ENCODE assay signal across 8 cellular contexts in the genomic region with DNA sequence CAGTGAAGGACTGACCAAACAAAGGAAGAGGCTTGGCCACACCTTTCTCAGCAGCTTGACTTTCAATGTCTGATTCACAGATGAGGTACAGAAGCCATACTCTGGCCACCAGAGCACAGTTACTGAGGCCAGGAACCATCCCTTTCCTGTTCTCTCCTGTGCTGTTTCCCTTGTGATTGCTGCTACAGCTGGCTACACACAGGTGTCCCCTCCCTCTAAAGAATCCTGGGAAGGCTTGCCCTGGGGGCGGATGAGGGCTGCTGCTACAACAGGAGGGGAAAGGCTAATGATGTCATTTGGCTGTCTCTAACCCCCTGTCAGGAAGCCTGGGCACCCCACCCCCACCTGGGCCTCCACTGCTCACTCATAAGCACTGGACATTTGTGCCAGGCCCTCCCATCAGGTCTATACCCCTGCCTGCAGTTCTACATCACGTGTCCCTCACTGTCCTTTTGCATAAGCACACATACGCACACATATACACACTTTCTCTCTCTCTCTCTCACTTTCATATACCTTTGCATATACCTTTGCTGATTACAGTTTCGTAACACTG. TPM values are rescaled to one million over a fixed set of nuclear protein-coding genes. Genes with fewer than 3 reads are reported as not detected.
DNase-seq lines count a peak whose midpoint lies in the region; ATAC-seq and TF ChIP-seq lines count a peak whose summit lies in the region.

No MANE protein-coding gene starts in this region.

- peak; percentile 73 for ATAC-seq in HG03280 (IDR thresholded peaks at IDR 0.05; ENCODE audit: unreplicated experiment)

- H3K4me3 ChIP-seq in cardiac fibroblast (replicated peaks in 1 of 2; ENCODE audit: low read depth in 2 of 2, low read length in 2 of 2) = no peak overlapping the region

- peak overlapping the region; percentile 13 for H3K27ac Mint-ChIP-seq in activated CD4-positive, alpha-beta T cell treated with anti-CD3 and anti-CD28 coated beads, Interleukin-2, amount 10 ng/mL, durations not matched to agents 24 days and 14 days

- no peaks in the 10 kb centered on the region for H3K27me3 Mint-ChIP-seq in activated CD4-positive, alpha-beta T cell treated with anti-CD3 and anti-CD28 coated beads, Interleukin-2, amount 10 ng/mL, durations not matched to agents 24 days and 14 days

- DNase-seq in activated CD4-positive, alpha-beta T cell treated with anti-CD3 and anti-CD28 coated beads, Interleukin-2, amount 10 ng/mL, durations not matched to agents 24 days and 14 days = no peak
- no peak for DNase-seq in activated CD4-positive, alpha-beta T cell treated with anti-CD3 and anti-CD28 coated beads, Interleukin-2, amount 50 U/mL, for 1 hour
- DNase-seq in cardiac fibroblast (ENCODE audit: low read depth in 2 of 2) (peak; percentile 28 to 42), renal cortical epithelial cell (ENCODE audit: low read depth) (peak; percentile 23), ACHN (no peak), GOT3 (lab: John Stamatoyannopoulos, UW) (no peak), cerebellar nuclear complex (lab: John Stamatoyannopoulos, UW) (no peak)

- H3K4me3 Mint-ChIP-seq in activated CD4-positive, alpha-beta T cell treated with anti-CD3 and anti-CD28 coated beads, Interleukin-2, amount 10 ng/mL, durations not matched to agents 24 days and 14 days = peak overlapping the region; percentile 4

- H3K36me3 Mint-ChIP-seq in activated CD4-positive, alpha-beta T cell treated with anti-CD3 and anti-CD28 coated beads, Interleukin-2, amount 10 ng/mL, durations not matched to agents 24 days and 14 days (ENCODE audit: low read depth) = peaks cover 51% of the 10 kb centered on the region

- intact Hi-C loops in activated CD4-positive, alpha-beta T cell treated with anti-CD3 and anti-CD28 coated beads, Interleukin-2, amount 10 ng/mL, durations not matched to agents 24 days and 14 days (cut with micrococcal nuclease) = loop anchor here (5.0 kb wide), 1 partner anchor 88 kb away; no protein-coding TSS in a partner anchor

- no peaks in the 10 kb centered on the region for H3K9me3 Mint-ChIP-seq in activated CD4-positive, alpha-beta T cell treated with anti-CD3 and anti-CD28 coated beads, Interleukin-2, amount 10 ng/mL, durations not matched to agents 24 days and 14 days

- peaks cover 71% of the 10 kb centered on the region for H3K4me1 Mint-ChIP-seq in activated CD4-positive, alpha-beta T cell treated with anti-CD3 and anti-CD28 coated beads, Interleukin-2, amount 10 ng/mL, durations not matched to agents 24 days and 14 days

- in situ Hi-C loops in ACHN (cut with HindIII; ENCODE audit: low pct_ligation_motif_present, low pct_unique_long_range_greater_than_20kb, low sequenced_read_pairs) = no loop called here

- TF ChIP-seq CTCF in cardiac fibroblast (IDR thresholded peaks at IDR 0.05; ENCODE audit: low read depth, low read length) = no peak

RNA-seq across cellular contexts. Expression of a gene that starts 41.3 kb away (rescaled TPM):
- total RNA-seq in activated CD4-positive, alpha-beta T cell treated with anti-CD3 and anti-CD28 coated beads, Interleukin-2, amount 10 ng/mL, durations not matched to agents 24 days and 14 days = 12.3 and 12.7 TPM in 2 replicates
- 11.6 and 17.3 TPM in 2 replicates for total RNA-seq in renal cortical epithelial cell

RNA-seq across cellular contexts. Expression of a gene that starts 42.5 kb away (rescaled TPM):
- 39.1 and 39.8 TPM in 2 replicates for total RNA-seq in activated CD4-positive, alpha-beta T cell treated with anti-CD3 and anti-CD28 coated beads, Interleukin-2, amount 10 ng/mL, durations not matched to agents 24 days and 14 days
- total RNA-seq in renal cortical epithelial cell = 25.7 and 34.2 TPM in 2 replicates

RNA-seq across cellular contexts. Expression of a gene that starts 59.2 kb away (rescaled TPM):
- total RNA-seq in activated CD4-positive, alpha-beta T cell treated with anti-CD3 and anti-CD28 coated beads, Interleukin-2, amount 10 ng/mL, durations not matched to agents 24 days and 14 days = 0.16 and 0.33 TPM in 2 replicates
- 0.30 and 0.35 TPM in 2 replicates for total RNA-seq in renal cortical epithelial cell

Comparison
In these comparisons a context has a peak if more than half of its experiments do, and no peak if none do; other contexts are left out.
1. DNase-seq: peak in cardiac fibroblast (2 of 2) and renal cortical epithelial cell (single experiment); none in activated CD4-positive, alpha-beta T cell treated with anti-CD3 and anti-CD28 coated beads, Interleukin-2, amount 10 ng/mL, durations not matched to agents 24 days and 14 days (single experiment), activated CD4-positive, alpha-beta T cell treated with anti-CD3 and anti-CD28 coated beads, Interleukin-2, amount 50 U/mL, for 1 hour (single experiment), ACHN (single experiment), GOT3 (single experiment) and cerebellar nuclear complex (0 of 2).